12 cellular contexts compared by ENCODE assay signal in genomic region chr9:86741311-86742215, GRCh38.
DNase-seq lines count a peak whose midpoint lies in the region; ATAC-seq and TF ChIP-seq lines count a peak whose summit lies in the region.
"Had no signal": no experiment of that assay in that cellular context is flagged by ENCODE, and none has a peak within 500 bp of the region (broad histone marks: within the 10 kb centered on the region; RNA-seq: fewer than 3 reads in every experiment).

No MANE protein-coding gene starts in this region.

- H4K20me1 ChIP-seq in IMR-90 (ENCODE audit: insufficient read depth, low read length) (no peaks in the 10 kb centered on the region), hepatocyte (ENCODE audit: insufficient read depth, poor library complexity, severe bottlenecking) (no peaks in the 10 kb centered on the region)

- H3K9me3 ChIP-seq in IMR-90 (ENCODE audit: control insufficient read depth, insufficient read depth, low read length) (no peaks in the 10 kb centered on the region), hepatocyte (ENCODE audit: low read depth) (no peaks in the 10 kb centered on the region), suprapubic skin (no peaks in the 10 kb centered on the region)

- TF ChIP-seq POLR2A in IMR-90 (IDR thresholded peaks at IDR 0.05; ENCODE audit: low read depth, low read length) (no peak), suprapubic skin (IDR thresholded peaks at IDR 0.05) (no peak)

- TF ChIP-seq EP300 in suprapubic skin (IDR thresholded peaks at IDR 0.05), result no peak

- TF ChIP-seq RAD21 in IMR-90 (IDR thresholded peaks at IDR 0.05; ENCODE audit: low read length), result no peak

- DNase-seq in IMR-90 (peak; percentile 68), T47D (ENCODE audit: low read depth in 1 of 2, low spot score in 1 of 2) (peak; percentile 16 to 81), hepatocyte (ENCODE audit: low spot score) (peak; percentile 71), suprapubic skin (ENCODE audit: low spot score in 2 of 2) (no peak), NCI-H1092 (lab: John Stamatoyannopoulos, UW) (no peak), amygdala (lab: John Stamatoyannopoulos, UW) (no peak), CD1c-positive myeloid dendritic cell (ENCODE audit: extremely low spot score) (no peak)
- DNase-seq: DMS79 treated with DMSO at 0.1 percent for 48 hours; Karpas-422; naive thymus-derived CD4-positive, alpha-beta T cell; stimulated activated CD4-positive, alpha-beta T cell treated with anti-CD3 and anti-CD28 coated beads, Interleukin-2, amount 100 ng/mL, for 24 hours had no signal

- no peak overlapping the region for H3K23ac ChIP-seq in IMR-90 (ENCODE audit: low read depth, low read length)

- POLR2A ChIA-PET in IMR-90 (lab: Charles Lee; ENCODE audit: unreplicated experiment), result no interaction called here

- no peak overlapping the region for H2AK5ac ChIP-seq in IMR-90 (ENCODE audit: low read depth, low read length)

- no peak overlapping the region for H4K8ac ChIP-seq in IMR-90 (ENCODE audit: low read depth in 2 of 2, low read length in 2 of 2)

- dilution Hi-C loops in IMR-90 (cut with HindIII; ENCODE audit: low sequenced_read_pairs, unreplicated experiment), result no loop called here

- no peak overlapping the region for H2AK9ac ChIP-seq in IMR-90 (replicated peaks; ENCODE audit: low read depth, low read length, poor library complexity)

- H3K27me3 ChIP-seq in IMR-90 (ENCODE audit: control insufficient read depth, insufficient read depth, low read length), result peaks cover 2% of the 10 kb centered on the region
- no peaks in the 10 kb centered on the region for H3K27me3 ChIP-seq in hepatocyte
- no peaks in the 10 kb centered on the region for H3K27me3 ChIP-seq in suprapubic skin

- no TSS peak for BruUV-seq in IMR-90 (replicated peaks; lab: Mats Ljungman, UMichigan)

- no CpG with 5 or more reads among the region's 8 CpGs for WGBS in IMR-90 (ENCODE audit: extremely low coverage in 2 of 2, insufficient read length in 1 of 2), 2 experiments
- WGBS in hepatocyte (ENCODE audit: low lambda C conversion rate, missing lambda C conversion rate), result 63% methylated on average over 8 of the region's 8 CpGs
- WGBS in suprapubic skin, result 40% methylated on average over 8 of the region's 8 CpGs

- H3K4me1 ChIP-seq in IMR-90 (ENCODE audit: control insufficient read depth, insufficient read depth, low read length), result peaks cover 8% of the 10 kb centered on the region; the same call in 1 of the 2 replicates
- peaks cover 5% of the 10 kb centered on the region for H3K4me1 ChIP-seq in hepatocyte (ENCODE audit: insufficient read depth)
- H3K4me1 ChIP-seq in suprapubic skin, result peaks cover 13% of the 10 kb centered on the region

- H3K4me2 ChIP-seq in IMR-90 (ENCODE audit: low read depth, low read length) (no peak overlapping the region), hepatocyte (no peak overlapping the region)

- H3K18ac ChIP-seq in IMR-90 (ENCODE audit: low read depth, low read length), result no peak overlapping the region; the same call in 1 of the 2 replicates

- 0 out of 2 replicates have a peak overlapping the region, but pooled peaks have one; percentile 0 for H2BK20ac ChIP-seq in IMR-90 (ENCODE audit: low read depth, low read length)

- in situ Hi-C loops in IMR-90 (cut with MboI; ENCODE audit: low sequenced_read_pairs) (no loop called here), T47D (cut with HindIII; ENCODE audit: low pct_unique_long_range_greater_than_20kb, low sequenced_read_pairs) (no loop called here)

- intact Hi-C loops in IMR-90 (cut with micrococcal nuclease), result no loop called here

- H3K36me3 ChIP-seq in IMR-90 (ENCODE audit: control insufficient read depth, insufficient read depth, low read length) (no peaks in the 10 kb centered on the region), hepatocyte (replicated peaks; ENCODE audit: insufficient read depth, low read depth) (no peaks in the 10 kb centered on the region), suprapubic skin (no peaks in the 10 kb centered on the region)

- H4K91ac ChIP-seq in IMR-90 (ENCODE audit: insufficient read depth, low read depth, low read length), result no peak overlapping the region

- CTCF ChIA-PET in IMR-90 (lab: Yijun Ruan, JAX), result no interaction called here

- H3K27ac ChIP-seq in IMR-90 (ENCODE audit: insufficient read depth, low read length) (no peak overlapping the region), hepatocyte (peak overlapping the region; percentile 21), suprapubic skin (peak overlapping the region; percentile 59)

- H4K5ac ChIP-seq in IMR-90 (ENCODE audit: low read depth, low read length), result no peak overlapping the region

- no peaks in the 10 kb centered on the region; the same call in 1 of the 2 replicates for H3K9me1 ChIP-seq in IMR-90 (ENCODE audit: insufficient read depth, low read length)

- H3K4me3 ChIP-seq in IMR-90 (ENCODE audit: insufficient read depth, low read depth, low read length) (no peak overlapping the region), hepatocyte (no peak overlapping the region), suprapubic skin (no peak overlapping the region)

- no peaks in the 10 kb centered on the region for H3K79me1 ChIP-seq in IMR-90 (ENCODE audit: low read depth in 1 of 2, low read length in 2 of 2)

- H2BK120ac ChIP-seq in IMR-90 (ENCODE audit: low read depth, low read length), result no peak overlapping the region

- no peaks in the 10 kb centered on the region for H3K9me2 ChIP-seq in hepatocyte (replicated peaks; ENCODE audit: insufficient read depth)

- H3K56ac ChIP-seq in IMR-90 (ENCODE audit: extremely low read depth, insufficient read depth, low read length), result no peak overlapping the region

- ATAC-seq in IMR-90 (ENCODE audit: low read depth) (peak; percentile 84), GM18870 (IDR thresholded peaks at IDR 0.05; ENCODE audit: unreplicated experiment) (no peak)
- ATAC-seq: naive thymus-derived CD4-positive, alpha-beta T cell had no signal

- H2BK5ac ChIP-seq in IMR-90 (ENCODE audit: low read depth, low read length, poor library complexity, severe bottlenecking), result no peak overlapping the region

- no peak overlapping the region for H3K9ac ChIP-seq in IMR-90 (ENCODE audit: low read depth, low read length)

- no peak overlapping the region for H2BK15ac ChIP-seq in IMR-90 (ENCODE audit: low read depth, low read length)

- H3K4ac ChIP-seq in IMR-90 (ENCODE audit: low read depth, low read length), result no peak overlapping the region

- TF ChIP-seq CTCF in IMR-90 (conservative IDR thresholded peaks at IDR 0.05; ENCODE audit: low read depth, low read length), result no peak
- no peak for TF ChIP-seq CTCF in hepatocyte (IDR thresholded peaks at IDR 0.05; ENCODE audit: poor library complexity)
- no peak for TF ChIP-seq CTCF in suprapubic skin (IDR thresholded peaks at IDR 0.05)

- H3K14ac ChIP-seq in IMR-90 (replicated peaks; ENCODE audit: low read depth, low read length), result no peak overlapping the region

- no peak overlapping the region for H2AFZ ChIP-seq in IMR-90 (replicated peaks; ENCODE audit: low read length, poor library complexity)
- no peak overlapping the region for H2AFZ ChIP-seq in hepatocyte

- H3K79me2 ChIP-seq in hepatocyte, result no peaks in the 10 kb centered on the region

TF ChIP-seq in IMR-90, 13 proteins besides CTCF, POLR2A, EP300 and RAD21:
- TF ChIP-seq CEBPB (IDR thresholded peaks at IDR 0.05; ENCODE audit: low read depth, low read length) (peak; percentile 0; the same call in 1 of the 2 replicates), CHD1 (IDR thresholded peaks at IDR 0.05; ENCODE audit: low read depth, low read length) (no peak)
TF ChIP-seq in IMR-90: peak in this region for 1.

Comparison
In these comparisons a context has a peak if more than half of its experiments do, and no peak if none do; other contexts are left out.
1. DNase-seq: peak in IMR-90 (single experiment), T47D (2 of 2) and hepatocyte (single experiment); none in suprapubic skin (0 of 2), NCI-H1092 (single experiment), amygdala (0 of 56) and CD1c-positive myeloid dendritic cell (single experiment).